In genomic region chr3:32815812-32816438, GRCh38 we compare ENCODE assay signal across 11 cellular contexts. TPM values are rescaled to one million over a fixed set of nuclear protein-coding genes. Genes with fewer than 3 reads are reported as not detected.
DNase-seq lines count a peak whose midpoint lies in the region; TF ChIP-seq lines count a peak whose summit lies in the region.
"Had no signal": no experiment of that assay in that cellular context is flagged by ENCODE, and none has a peak within 500 bp of the region (broad histone marks: within the 10 kb centered on the region; RNA-seq: fewer than 3 reads in every experiment).

No MANE protein-coding gene starts in this region.

- DNase-seq in Calu3 (no peak), HuH-7 (ENCODE audit: low spot score) (peak; percentile 74), neural crest cell (ENCODE audit: low read depth, low spot score) (peak; percentile 41), globus pallidus (ENCODE audit: low spot score) (no peak), GDM1 (lab: John Stamatoyannopoulos, UW) (no peak), NCI-H1048 (lab: John Stamatoyannopoulos, UW) (no peak), GF-D8 (lab: John Stamatoyannopoulos, UW) (no peak)
- DNase-seq: NCI-H1105 treated with DMSO at 0.1 percent for 48 hours had no signal

- H3K9me3 Mint-ChIP-seq in Calu3 (ENCODE audit: low read depth, unreplicated experiment) = no peaks in the 10 kb centered on the region
- H3K9me3 Mint-ChIP-seq in neural crest cell = no peaks in the 10 kb centered on the region

- peaks cover 15% of the 10 kb centered on the region for H3K4me1 ChIP-seq in ectodermal cell (ENCODE audit: control insufficient read depth, insufficient read depth, low read length)

- no peaks in the 10 kb centered on the region for H3K9me3 ChIP-seq in ectodermal cell (ENCODE audit: control insufficient read depth, low read length)

- peaks cover 70% of the 10 kb centered on the region for H3K27me3 Mint-ChIP-seq in Calu3 (ENCODE audit: unreplicated experiment)
- H3K27me3 Mint-ChIP-seq in neural crest cell (ENCODE audit: low read depth) = peaks cover 10% of the 10 kb centered on the region

- H3K4me3 Mint-ChIP-seq in Calu3 (ENCODE audit: low read depth, unreplicated experiment) (peak overlapping the region; percentile 77), neural crest cell (peak overlapping the region; percentile 92)

- TF ChIP-seq CTCF in Calu3 (IDR thresholded peaks at IDR 0.05; ENCODE audit: unreplicated experiment) (no peak), neural crest cell (conservative IDR thresholded peaks at IDR 0.05) (no peak)

- H3K27ac Mint-ChIP-seq in Calu3 (ENCODE audit: unreplicated experiment) (no peak overlapping the region), neural crest cell (ENCODE audit: unreplicated experiment) (peak overlapping the region; percentile 98)

- BruUV-seq in Calu3 (replicated peaks; lab: Mats Ljungman, UMichigan) = no TSS peak

- H3K27me3 ChIP-seq in ectodermal cell (ENCODE audit: control insufficient read depth, insufficient read depth, low read length, poor library complexity, severe bottlenecking) = no peaks in the 10 kb centered on the region

- WGBS in ectodermal cell, 2 experiments = 1% methylated on average over 22 of the region's 22 CpGs

- intact Hi-C loops in Calu3 (cut with micrococcal nuclease; ENCODE audit: unreplicated experiment) = no loop called here

- CTCF ChIA-PET in Calu3 (lab: Charles Lee) = no interaction called here

- peak overlapping the region; percentile 99 for H3K27ac ChIP-seq in ectodermal cell (ENCODE audit: insufficient read depth, low read depth, low read length, poor library complexity, severe bottlenecking)
- H3K27ac ChIP-seq: SJSA1 had no signal

- peak overlapping the region; percentile 67 for H3K4me3 ChIP-seq in ectodermal cell (ENCODE audit: insufficient read depth, low read depth, low read length)

- H3K4me1 Mint-ChIP-seq in Calu3 (ENCODE audit: low read depth, unreplicated experiment) = no peaks in the 10 kb centered on the region
- peaks cover 53% of the 10 kb centered on the region for H3K4me1 Mint-ChIP-seq in neural crest cell

- H3K36me3 Mint-ChIP-seq in Calu3 (ENCODE audit: insufficient read depth, unreplicated experiment) = no peaks in the 10 kb centered on the region
- peaks cover 16% of the 10 kb centered on the region for H3K36me3 Mint-ChIP-seq in neural crest cell (ENCODE audit: low read depth)

- H3K36me3 ChIP-seq in ectodermal cell (ENCODE audit: control insufficient read depth, insufficient read depth, low read length) = peaks cover 5% of the 10 kb centered on the region
- H3K36me3 ChIP-seq: SJSA1 had no signal

RNA-seq across cellular contexts. Expression of gene TRIM71, which starts 1.9 kb away (rescaled TPM):
- not detected in 2 replicates for total RNA-seq in Calu3 (2022)
- 75.5 TPM for polyA plus RNA-seq in ectodermal cell (2013, experiment 1 of 4)
- 94.6 TPM for polyA plus RNA-seq in ectodermal cell (2013, experiment 2 of 4)
- polyA plus RNA-seq in ectodermal cell (2013, experiment 3 of 4) = 44.5 TPM
- polyA plus RNA-seq in ectodermal cell (2013, experiment 4 of 4) = 48.2 TPM
- total RNA-seq in neural crest cell = 92.4 and 95.2 TPM in 2 replicates
- total RNA-seq: endothelial cell of umbilical vein had no signal
- polyA plus RNA-seq: endothelial cell of umbilical vein had no signal

Comparison
In these comparisons a context has a peak if more than half of its experiments do, and no peak if none do; other contexts are left out.
1. DNase-seq: peak in HuH-7 (single experiment) and neural crest cell (single experiment); none in Calu3 (single experiment), globus pallidus (single experiment), GDM1 (single experiment), NCI-H1048 (single experiment) and GF-D8 (single experiment).
2. RNA of gene TRIM71, which starts 1.9 kb away (total RNA-seq): 92.4 to 95.2 TPM in neural crest cell; not detected in Calu3; every median in the first group is over 10 times any median in the second.